9 cellular contexts compared by ENCODE assay signal in the genomic region with DNA sequence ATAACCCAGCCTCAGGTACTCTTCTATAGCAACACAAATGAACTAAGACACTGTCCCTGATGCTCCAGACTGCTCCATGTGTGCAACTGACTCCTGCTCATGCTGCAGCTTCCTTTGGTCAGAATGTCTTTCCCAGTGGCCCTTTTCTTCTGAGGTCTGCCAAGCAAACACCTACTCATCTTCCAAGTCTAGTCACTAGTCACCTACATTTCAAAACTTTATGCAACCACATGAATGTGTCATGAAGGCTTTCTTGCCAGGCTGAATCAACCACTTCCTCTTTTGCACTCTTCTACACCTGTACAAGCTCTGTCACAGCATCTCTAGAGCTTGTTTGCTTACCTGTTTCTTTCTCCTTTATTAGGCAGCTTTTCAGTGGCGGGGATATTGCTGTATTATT.
DNase-seq lines count a peak whose midpoint lies in the region; ATAC-seq and TF ChIP-seq lines count a peak whose summit lies in the region.
"Had no signal": no experiment of that assay in that cellular context is flagged by ENCODE, and none has a peak within 500 bp of the region (broad histone marks: within the 10 kb centered on the region; RNA-seq: fewer than 3 reads in every experiment).

No MANE protein-coding gene starts in this region.

- no peaks in the 10 kb centered on the region for H3K9me3 ChIP-seq in ascending aorta

- H3K36me3 ChIP-seq in ascending aorta, result no peaks in the 10 kb centered on the region

- H3K27me3 ChIP-seq in ascending aorta, result no peaks in the 10 kb centered on the region

- H3K4me1 ChIP-seq in ascending aorta, result no peaks in the 10 kb centered on the region

- in situ Hi-C loops in GM13976 (cut with MboI; ENCODE audit: low sequenced_read_pairs, unreplicated experiment), result loop anchor here (25.0 kb wide), 1 partner anchor 331 kb away; no protein-coding TSS in a partner anchor

- intact Hi-C loops in ascending aorta (cut with DNase I), result no loop called here

- DNase-seq in GM13976 (ENCODE audit: low spot score) (peak; percentile 15), SKM-1 treated with dmso at 0.1 percent for 144 hours (lab: John Stamatoyannopoulos, UW; ENCODE audit: unreplicated experiment) (peak; percentile 18), ascending aorta (ENCODE audit: low spot score in 2 of 2) (no peak), T-helper 9 cell (no peak), mesenteric fat pad (ENCODE audit: low spot score) (no peak), cortex of kidney (lab: John Stamatoyannopoulos, UW) (no peak)
- DNase-seq: DND-41 had no signal

- H3K4me3 ChIP-seq in ascending aorta, result no peak overlapping the region

- ATAC-seq in GM19467 (IDR thresholded peaks at IDR 0.05; ENCODE audit: unreplicated experiment), result peak; percentile 90
- peak; percentile 89 for ATAC-seq in HG03139 (IDR thresholded peaks at IDR 0.05; ENCODE audit: unreplicated experiment)

- H3K27ac ChIP-seq in ascending aorta, result no peak overlapping the region

- TF ChIP-seq CTCF in GM13976 (IDR thresholded peaks at IDR 0.05; ENCODE audit: borderline replicate concordance, control extremely low read depth, extremely low read depth, insufficient read depth, missing control alignments), result no peak
- TF ChIP-seq CTCF in ascending aorta (IDR thresholded peaks at IDR 0.05), result no peak

Comparison
In these comparisons a context has a peak if more than half of its experiments do, and no peak if none do; other contexts are left out.
1. DNase-seq: peak in GM13976 (single experiment) and SKM-1 treated with dmso at 0.1 percent for 144 hours (single experiment); none in ascending aorta (0 of 2), T-helper 9 cell (single experiment), mesenteric fat pad (single experiment) and cortex of kidney (single experiment).